1 cellular context compared by ENCODE assay signal in the genomic region with DNA sequence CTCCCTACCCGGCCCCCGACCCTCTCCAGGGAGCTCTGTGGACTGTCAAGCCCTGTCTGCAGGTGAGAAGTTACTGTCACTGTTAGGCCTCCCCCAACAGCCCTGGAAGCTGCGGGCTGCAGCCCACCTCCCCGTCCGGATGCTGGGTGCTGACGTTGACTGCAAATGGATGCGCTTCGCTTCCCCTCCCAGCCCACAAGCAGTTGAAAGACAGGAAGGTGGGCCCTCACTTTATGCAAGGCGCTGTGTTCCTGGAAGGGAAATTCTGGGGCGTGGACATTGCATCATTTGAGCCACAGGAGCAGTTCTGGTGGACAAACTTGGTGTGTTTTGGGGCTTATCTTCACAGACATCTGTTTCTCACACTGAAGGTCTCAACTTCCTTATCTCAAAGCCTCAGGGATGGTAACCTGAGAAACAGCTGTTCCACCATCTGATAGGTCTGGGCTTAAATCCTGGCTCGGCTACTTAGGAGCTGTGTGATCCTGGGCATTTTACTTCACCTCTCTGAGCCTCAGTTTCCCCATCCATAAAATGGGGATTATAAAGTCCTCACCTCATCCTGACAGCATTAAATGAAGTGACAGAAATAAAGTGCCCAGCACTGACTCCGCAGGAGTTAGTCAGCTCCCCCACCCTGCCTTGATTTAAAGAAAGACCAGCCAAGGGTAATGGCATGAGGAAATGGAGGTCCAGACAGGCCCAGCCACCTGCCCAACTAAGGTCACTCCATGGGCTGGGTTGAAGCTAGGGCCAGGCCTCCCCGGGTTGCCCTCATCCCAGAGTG.
TF ChIP-seq lines count a peak whose summit lies in the region.

No MANE protein-coding gene starts in this region.

TF ChIP-seq in GM23338, 12 proteins besides CTCF, POLR2A, EP300 and RAD21 (continued from another document):
- TF ChIP-seq, protein P1, sequence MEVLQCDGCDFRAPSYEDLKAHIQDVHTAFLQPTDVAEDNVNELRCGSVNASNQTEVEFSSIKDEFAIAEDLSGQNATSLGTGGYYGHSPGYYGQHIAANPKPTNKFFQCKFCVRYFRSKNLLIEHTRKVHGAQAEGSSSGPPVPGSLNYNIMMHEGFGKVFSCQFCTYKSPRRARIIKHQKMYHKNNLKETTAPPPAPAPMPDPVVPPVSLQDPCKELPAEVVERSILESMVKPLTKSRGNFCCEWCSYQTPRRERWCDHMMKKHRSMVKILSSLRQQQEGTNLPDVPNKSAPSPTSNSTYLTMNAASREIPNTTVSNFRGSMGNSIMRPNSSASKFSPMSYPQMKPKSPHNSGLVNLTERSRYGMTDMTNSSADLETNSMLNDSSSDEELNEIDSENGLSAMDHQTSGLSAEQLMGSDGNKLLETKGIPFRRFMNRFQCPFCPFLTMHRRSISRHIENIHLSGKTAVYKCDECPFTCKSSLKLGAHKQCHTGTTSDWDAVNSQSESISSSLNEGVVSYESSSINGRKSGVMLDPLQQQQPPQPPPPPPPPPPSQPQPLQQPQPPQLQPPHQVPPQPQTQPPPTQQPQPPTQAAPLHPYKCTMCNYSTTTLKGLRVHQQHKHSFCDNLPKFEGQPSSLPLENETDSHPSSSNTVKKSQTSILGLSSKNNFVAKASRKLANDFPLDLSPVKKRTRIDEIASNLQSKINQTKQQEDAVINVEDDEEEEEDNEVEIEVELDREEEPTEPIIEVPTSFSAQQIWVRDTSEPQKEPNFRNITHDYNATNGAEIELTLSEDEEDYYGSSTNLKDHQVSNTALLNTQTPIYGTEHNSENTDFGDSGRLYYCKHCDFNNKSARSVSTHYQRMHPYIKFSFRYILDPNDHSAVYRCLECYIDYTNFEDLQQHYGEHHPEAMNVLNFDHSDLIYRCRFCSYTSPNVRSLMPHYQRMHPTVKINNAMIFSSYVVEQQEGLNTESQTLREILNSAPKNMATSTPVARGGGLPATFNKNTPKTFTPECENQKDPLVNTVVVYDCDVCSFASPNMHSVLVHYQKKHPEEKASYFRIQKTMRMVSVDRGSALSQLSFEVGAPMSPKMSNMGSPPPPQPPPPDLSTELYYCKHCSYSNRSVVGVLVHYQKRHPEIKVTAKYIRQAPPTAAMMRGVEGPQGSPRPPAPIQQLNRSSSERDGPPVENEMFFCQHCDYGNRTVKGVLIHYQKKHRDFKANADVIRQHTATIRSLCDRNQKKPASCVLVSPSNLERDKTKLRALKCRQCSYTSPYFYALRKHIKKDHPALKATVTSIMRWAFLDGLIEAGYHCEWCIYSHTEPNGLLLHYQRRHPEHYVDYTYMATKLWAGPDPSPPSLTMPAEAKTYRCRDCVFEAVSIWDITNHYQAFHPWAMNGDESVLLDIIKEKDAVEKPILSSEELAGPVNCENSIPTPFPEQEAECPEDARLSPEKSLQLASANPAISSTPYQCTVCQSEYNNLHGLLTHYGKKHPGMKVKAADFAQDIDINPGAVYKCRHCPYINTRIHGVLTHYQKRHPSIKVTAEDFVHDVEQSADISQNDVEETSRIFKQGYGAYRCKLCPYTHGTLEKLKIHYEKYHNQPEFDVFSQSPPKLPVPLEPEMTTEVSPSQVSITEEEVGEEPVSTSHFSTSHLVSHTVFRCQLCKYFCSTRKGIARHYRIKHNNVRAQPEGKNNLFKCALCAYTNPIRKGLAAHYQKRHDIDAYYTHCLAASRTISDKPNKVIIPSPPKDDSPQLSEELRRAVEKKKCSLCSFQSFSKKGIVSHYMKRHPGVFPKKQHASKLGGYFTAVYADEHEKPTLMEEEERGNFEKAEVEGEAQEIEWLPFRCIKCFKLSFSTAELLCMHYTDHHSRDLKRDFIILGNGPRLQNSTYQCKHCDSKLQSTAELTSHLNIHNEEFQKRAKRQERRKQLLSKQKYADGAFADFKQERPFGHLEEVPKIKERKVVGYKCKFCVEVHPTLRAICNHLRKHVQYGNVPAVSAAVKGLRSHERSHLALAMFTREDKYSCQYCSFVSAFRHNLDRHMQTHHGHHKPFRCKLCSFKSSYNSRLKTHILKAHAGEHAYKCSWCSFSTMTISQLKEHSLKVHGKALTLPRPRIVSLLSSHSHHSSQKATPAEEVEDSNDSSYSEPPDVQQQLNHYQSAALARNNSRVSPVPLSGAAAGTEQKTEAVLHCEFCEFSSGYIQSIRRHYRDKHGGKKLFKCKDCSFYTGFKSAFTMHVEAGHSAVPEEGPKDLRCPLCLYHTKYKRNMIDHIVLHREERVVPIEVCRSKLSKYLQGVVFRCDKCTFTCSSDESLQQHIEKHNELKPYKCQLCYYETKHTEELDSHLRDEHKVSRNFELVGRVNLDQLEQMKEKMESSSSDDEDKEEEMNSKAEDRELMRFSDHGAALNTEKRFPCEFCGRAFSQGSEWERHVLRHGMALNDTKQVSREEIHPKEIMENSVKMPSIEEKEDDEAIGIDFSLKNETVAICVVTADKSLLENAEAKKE (CRISPR knock-in tag; IDR thresholded peaks at IDR 0.05): no peak
- TF ChIP-seq, protein P2, sequence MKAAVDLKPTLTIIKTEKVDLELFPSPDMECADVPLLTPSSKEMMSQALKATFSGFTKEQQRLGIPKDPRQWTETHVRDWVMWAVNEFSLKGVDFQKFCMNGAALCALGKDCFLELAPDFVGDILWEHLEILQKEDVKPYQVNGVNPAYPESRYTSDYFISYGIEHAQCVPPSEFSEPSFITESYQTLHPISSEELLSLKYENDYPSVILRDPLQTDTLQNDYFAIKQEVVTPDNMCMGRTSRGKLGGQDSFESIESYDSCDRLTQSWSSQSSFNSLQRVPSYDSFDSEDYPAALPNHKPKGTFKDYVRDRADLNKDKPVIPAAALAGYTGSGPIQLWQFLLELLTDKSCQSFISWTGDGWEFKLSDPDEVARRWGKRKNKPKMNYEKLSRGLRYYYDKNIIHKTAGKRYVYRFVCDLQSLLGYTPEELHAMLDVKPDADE (IDR thresholded peaks at IDR 0.05): no peak
- no peak for TF ChIP-seq ZNF114 (CRISPR knock-in tag; IDR thresholded peaks at IDR 0.05)
